Comparison of ENCODE assay signal across 27 cellular contexts in the genomic region with DNA sequence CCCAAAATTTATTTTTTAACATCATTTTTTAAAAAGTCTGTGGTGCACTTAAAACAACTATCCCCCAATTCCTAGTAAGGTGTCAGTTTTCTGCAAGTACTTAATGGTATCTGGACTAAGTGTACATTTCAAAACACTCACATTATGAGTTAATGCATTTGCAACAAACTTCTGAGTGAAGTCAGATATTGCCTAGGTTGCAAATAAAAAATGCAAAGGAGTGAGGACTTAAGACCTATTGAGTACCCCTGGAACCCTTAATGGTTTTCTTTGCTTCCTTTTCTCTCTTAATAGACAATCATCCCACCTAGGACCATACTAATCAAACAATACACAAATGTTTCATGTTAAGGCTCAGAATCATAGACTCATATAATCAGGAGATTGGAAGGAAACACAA. TPM values are rescaled to one million over a fixed set of nuclear protein-coding genes. Genes with fewer than 3 reads are reported as not detected.
"Had no signal": no experiment of that assay in that cellular context is flagged by ENCODE, and none has a peak within 500 bp of the region (broad histone marks: within the 10 kb centered on the region; RNA-seq: fewer than 3 reads in every experiment).

No MANE protein-coding gene starts in this region.

- H3K27me3 ChIP-seq: pancreas, tibial nerve, upper lobe of left lung, vagina had no signal

- H3K4me3 ChIP-seq: left ventricle myocardium inferior, pancreas, prostate gland, sigmoid colon, spleen, tibial nerve, upper lobe of left lung, vagina had no signal

- H3K9me3 ChIP-seq: left ventricle myocardium inferior, pancreas, prostate gland, sigmoid colon, spleen, tibial nerve, upper lobe of left lung, vagina had no signal

- H3K36me3 Mint-ChIP-seq: memory B cell; naive thymus-derived CD8-positive, alpha-beta T cell; stimulated activated memory B cell treated with anti-CD40 and anti-IgM and Interleukin-4, amounts not matched to agents 10 μg/mL and 1 μg/mL and 100 μg/mL, for 72 hours had no signal

- FAIRE-seq: keratinocyte, pancreas, small intestine had no signal

- ATAC-seq: left cardiac atrium; naive thymus-derived CD8-positive, alpha-beta T cell; pancreas; right cardiac atrium; stimulated activated memory B cell treated with anti-CD40 and anti-IgM and Interleukin-4, amounts not matched to agents 10 μg/mL and 1 μg/mL and 100 μg/mL, for 72 hours; stimulated activated naive CD8-positive, alpha-beta T cell treated with anti-CD3 and anti-CD28 coated beads, Interleukin-15, amount 100 ng/mL, for 72 hours had no signal

- H3K9me3 Mint-ChIP-seq: memory B cell; stimulated activated memory B cell treated with anti-CD40 and anti-IgM and Interleukin-4, amounts not matched to agents 10 μg/mL and 1 μg/mL and 100 μg/mL, for 72 hours; stimulated activated naive CD8-positive, alpha-beta T cell treated with anti-CD3 and anti-CD28 coated beads, Interleukin-15, amount 100 ng/mL, for 72 hours had no signal

- H3K4me1 ChIP-seq: prostate gland had no signal

- H3K27ac Mint-ChIP-seq: memory B cell; naive thymus-derived CD8-positive, alpha-beta T cell; stimulated activated memory B cell treated with anti-CD40 and anti-IgM and Interleukin-4, amounts not matched to agents 10 μg/mL and 1 μg/mL and 100 μg/mL, for 72 hours; stimulated activated naive CD8-positive, alpha-beta T cell treated with anti-CD3 and anti-CD28 coated beads, Interleukin-15, amount 100 ng/mL, for 72 hours had no signal

- H3K4me3 Mint-ChIP-seq: memory B cell; stimulated activated memory B cell treated with anti-CD40 and anti-IgM and Interleukin-4, amounts not matched to agents 10 μg/mL and 1 μg/mL and 100 μg/mL, for 72 hours; stimulated activated naive CD8-positive, alpha-beta T cell treated with anti-CD3 and anti-CD28 coated beads, Interleukin-15, amount 100 ng/mL, for 72 hours had no signal

- H3K36me3 ChIP-seq: left ventricle myocardium inferior, pancreas, prostate gland, sigmoid colon, spleen, tibial nerve, upper lobe of left lung, vagina had no signal

- DNase-seq: hippocampal formation; kidney glomerular epithelial cell; left cardiac atrium; left ventricle myocardium inferior; naive thymus-derived CD8-positive, alpha-beta T cell; nucleus accumbens; pancreas; posterior cingulate gyrus; retina; right cardiac atrium; sigmoid colon; small intestine; spleen; stimulated activated CD4-positive, alpha-beta T cell treated with anti-CD3 and anti-CD28 coated beads, Interleukin-1b, Interleukin-23, amount 100 ng/mL, for 48 hours; stimulated activated CD4-positive, alpha-beta T cell treated with anti-CD3 and anti-CD28 coated beads, Interleukin-2, amount 100 ng/mL, for 48 hours; stimulated activated CD4-positive, alpha-beta T cell treated with anti-CD3 and anti-CD28 coated beads, Interleukin-4, amount 100 ng/mL, for 4 hours; stimulated activated CD8-positive, alpha-beta memory T cell treated with anti-CD3 and anti-CD28 coated beads, Interleukin-4, amount 100 ng/mL, for 48 hours; stimulated activated naive CD4-positive, alpha-beta T cell treated with Interleukin-2 at 50 U/mL for 16 hours; stimulated activated naive CD8-positive, alpha-beta T cell treated with anti-CD3 and anti-CD28 coated beads, Interleukin-15, amount 100 ng/mL, for 72 hours; substantia nigra; upper lobe of left lung had no signal

- H3K27ac ChIP-seq: left ventricle myocardium inferior, pancreas, sigmoid colon, spleen, tibial nerve, upper lobe of left lung, vagina had no signal

RNA-seq across cellular contexts. Expression of a gene that starts 1.8 kb away (rescaled TPM):
- total RNA-seq: naive thymus-derived CD8-positive, alpha-beta T cell had no signal
- polyA plus RNA-seq: naive thymus-derived CD8-positive, alpha-beta T cell had no signal
